9 cellular contexts compared by ENCODE assay signal in genomic region chr1:25544819-25545218, GRCh38. TPM values are rescaled to one million over a fixed set of nuclear protein-coding genes. Genes with fewer than 3 reads are reported as not detected.
A peak's percentile ranks its signal among the peaks of the same experiment; 100 is the strongest.
DNase-seq lines count a peak whose midpoint lies in the region; ATAC-seq and TF ChIP-seq lines count a peak whose summit lies in the region.
"Had no signal": no experiment of that assay in that cellular context is flagged by ENCODE, and none has a peak within 500 bp of the region (broad histone marks: within the 10 kb centered on the region; RNA-seq: fewer than 3 reads in every experiment).

No MANE protein-coding gene starts in this region.

- H3K36me3 ChIP-seq in H7 (replicated peaks; ENCODE audit: control insufficient read depth, insufficient read depth, low read length) (no peaks in the 10 kb centered on the region), WERI-Rb-1 (no peaks in the 10 kb centered on the region)

- H3K9me3 ChIP-seq in WERI-Rb-1 (ENCODE audit: severe bottlenecking), result no peaks in the 10 kb centered on the region

- peaks cover 1% of the 10 kb centered on the region for H3K27me3 Mint-ChIP-seq in activated B cell treated with CpG ODN at 0.5 μM for 24 hours

- H3K27me3 ChIP-seq in H7 (ENCODE audit: control insufficient read depth, insufficient read depth, low read length) (peaks cover 5% of the 10 kb centered on the region), WERI-Rb-1 (ENCODE audit: insufficient read depth, low read depth, severe bottlenecking) (no peaks in the 10 kb centered on the region)
- H3K27me3 ChIP-seq: SJSA1 had no signal

- no peaks in the 10 kb centered on the region for H3K9me3 Mint-ChIP-seq in activated B cell treated with CpG ODN at 0.5 μM for 24 hours

- no peak for ATAC-seq in activated B cell treated with CpG ODN at 0.5 μM for 24 hours (ENCODE audit: low read depth)
- no peak for ATAC-seq in HG03460 (IDR thresholded peaks at IDR 0.05; ENCODE audit: unreplicated experiment)
- ATAC-seq in GM18505 (IDR thresholded peaks at IDR 0.05; ENCODE audit: unreplicated experiment), result no peak

- CTCF ChIA-PET in activated B cell treated with CpG ODN at 0.5 μM for 24 hours (lab: Charles Lee), result no interaction called here

- DNase-seq in H7 (peak; percentile 65), activated B cell treated with CpG ODN at 0.5 μM for 24 hours (no peak), globus pallidus (ENCODE audit: low spot score) (peak; percentile 82), pons (ENCODE audit: low spot score) (peak; percentile 82), GOT3 (lab: John Stamatoyannopoulos, UW) (no peak), WERI-Rb-1 (no peak)

- H3K27ac ChIP-seq in WERI-Rb-1, result no peak overlapping the region
- H3K27ac ChIP-seq: SJSA1 had no signal

- no peak for TF ChIP-seq POLR2A in GM18505 (IDR thresholded peaks at IDR 0.05; ENCODE audit: borderline replicate concordance, extremely low read depth, insufficient read depth, insufficient read length)

- H3K4me3 ChIP-seq in H7 (ENCODE audit: insufficient read depth, low read depth, low read length) (peak overlapping the region; percentile 88), WERI-Rb-1 (ENCODE audit: low read depth, low read length) (no peak overlapping the region)

- POLR2A ChIA-PET in activated B cell treated with CpG ODN at 0.5 μM for 24 hours (lab: Charles Lee), result no interaction called here

- TF ChIP-seq CTCF in activated B cell treated with CpG ODN at 0.5 μM for 24 hours (IDR thresholded peaks at IDR 0.05) (no peak), WERI-Rb-1 (IDR thresholded peaks at IDR 0.05; ENCODE audit: low read depth, low read length) (no peak)

- no peak overlapping the region for H3K27ac Mint-ChIP-seq in activated B cell treated with CpG ODN at 0.5 μM for 24 hours

- peak overlapping the region; percentile 74 for H3K4me3 Mint-ChIP-seq in activated B cell treated with CpG ODN at 0.5 μM for 24 hours

- no peaks in the 10 kb centered on the region for H3K36me3 Mint-ChIP-seq in activated B cell treated with CpG ODN at 0.5 μM for 24 hours (ENCODE audit: low read depth)

- H3K4me1 Mint-ChIP-seq in activated B cell treated with CpG ODN at 0.5 μM for 24 hours, result peaks cover 48% of the 10 kb centered on the region

- intact Hi-C loops in activated B cell treated with CpG ODN at 0.5 μM for 24 hours (cut with micrococcal nuclease), result no loop called here

RNA-seq across cellular contexts. Expression of gene LDLRAP1, which starts 1.4 kb away (rescaled TPM):
- 47.0 and 47.9 TPM in 2 replicates for total RNA-seq in H7 (2014; rRNA removed; shearing (Covaris generic))
- 8.7 and 10.8 TPM in 2 replicates for total RNA-seq in activated B cell treated with CpG ODN at 0.5 μM for 24 hours

Comparison
In these comparisons a context has a peak if more than half of its experiments do, and no peak if none do; other contexts are left out.
1. DNase-seq: peak in H7 (single experiment), globus pallidus (single experiment) and pons (single experiment); none in activated B cell treated with CpG ODN at 0.5 μM for 24 hours (single experiment), GOT3 (single experiment) and WERI-Rb-1 (single experiment).